ENCODE assay signal across 31 cellular contexts in the genomic region with DNA sequence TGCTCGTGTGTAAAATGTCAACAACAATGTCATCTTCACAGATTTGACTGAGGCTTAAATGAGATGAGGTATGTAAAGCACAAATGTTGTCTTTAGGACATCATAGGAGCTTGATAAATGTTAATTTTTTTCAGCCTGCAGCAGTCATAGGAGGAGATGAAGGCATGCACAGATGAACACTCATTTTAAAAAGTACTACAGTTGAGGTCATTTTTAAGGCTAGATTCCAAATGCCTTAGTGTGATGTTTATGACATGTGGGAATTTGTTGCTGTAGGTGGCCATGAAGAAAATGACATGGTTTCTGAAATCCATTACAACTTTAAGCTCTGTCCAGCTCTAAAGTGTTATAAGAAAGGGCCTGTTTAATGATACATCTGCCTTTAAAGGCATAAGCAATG.
A peak's percentile ranks its signal among the peaks of the same experiment; 100 is the strongest.
DNase-seq lines count a peak whose midpoint lies in the region; ATAC-seq, FAIRE-seq and TF ChIP-seq lines count a peak whose summit lies in the region.
"Had no signal": no experiment of that assay in that cellular context is flagged by ENCODE, and none has a peak within 500 bp of the region (broad histone marks: within the 10 kb centered on the region; RNA-seq: fewer than 3 reads in every experiment).

No MANE protein-coding gene starts in this region.

- H3K9me3 Mint-ChIP-seq in HFFc6, result peaks cover 13% of the 10 kb centered on the region
- H3K9me3 Mint-ChIP-seq in activated T-cell treated with anti-CD3 and anti-CD28 coated beads, Interleukin-2, amount 50 U/mL, for 24 hours, result peaks cover 4% of the 10 kb centered on the region

- H3K4me3 Mint-ChIP-seq in HFFc6, result no peak overlapping the region; the same call in 1 of the 2 replicates
- H3K4me3 Mint-ChIP-seq in activated T-cell treated with anti-CD3 and anti-CD28 coated beads, Interleukin-2, amount 50 U/mL, for 24 hours, result no peak overlapping the region
- H3K4me3 Mint-ChIP-seq: CD4-positive, alpha-beta memory T cell; GM23338; H9 had no signal

- TF ChIP-seq CTCF in AG04450 (IDR thresholded peaks at IDR 0.05; ENCODE audit: low read depth, low read length), result no peak
- TF ChIP-seq CTCF in HFFc6 (IDR thresholded peaks at IDR 0.05), result no peak
- TF ChIP-seq CTCF in VCaP (conservative IDR thresholded peaks at IDR 0.05), result no peak
- no peak for TF ChIP-seq CTCF in fibroblast of mammary gland (conservative IDR thresholded peaks at IDR 0.05; ENCODE audit: control insufficient read depth, insufficient read depth, low read depth, low read length)

- H3K36me3 Mint-ChIP-seq in HFFc6 (ENCODE audit: low read depth), result peaks cover 5% of the 10 kb centered on the region
- no peaks in the 10 kb centered on the region for H3K36me3 Mint-ChIP-seq in activated T-cell treated with anti-CD3 and anti-CD28 coated beads, Interleukin-2, amount 50 U/mL, for 24 hours (ENCODE audit: low read depth)
- H3K36me3 Mint-ChIP-seq: CD4-positive, alpha-beta memory T cell had no signal

- H3K27me3 Mint-ChIP-seq in HFFc6 (ENCODE audit: insufficient read depth), result no peaks in the 10 kb centered on the region
- no peaks in the 10 kb centered on the region for H3K27me3 Mint-ChIP-seq in activated T-cell treated with anti-CD3 and anti-CD28 coated beads, Interleukin-2, amount 50 U/mL, for 24 hours

- H3K27ac ChIP-seq in AG04450 (ENCODE audit: low read depth, low read length) (no peak overlapping the region), VCaP (peak overlapping the region; percentile 40; the same call in 1 of the 2 replicates)
- H3K27ac ChIP-seq: BLaER1 treated with 17β-estradiol and CSF1 and Interleukin-3, amounts not matched to agents 10 nM and 100 nM; HL-60 had no signal

- H3K27me3 ChIP-seq in AG04450 (ENCODE audit: control insufficient read depth, insufficient read depth, low read length), result no peaks in the 10 kb centered on the region
- H3K27me3 ChIP-seq: BLaER1 treated with 17β-estradiol and CSF1 and Interleukin-3, amounts not matched to agents 10 nM and 100 nM had no signal

- no peaks in the 10 kb centered on the region for H3K9me3 ChIP-seq in AG04450 (ENCODE audit: control insufficient read depth, insufficient read depth, low read length)
- H3K9me3 ChIP-seq: SK-N-SH had no signal

- ATAC-seq in HG02840 (IDR thresholded peaks at IDR 0.05; ENCODE audit: low FRiP score, unreplicated experiment), result no peak
- no peak for ATAC-seq in GM21737 (IDR thresholded peaks at IDR 0.05; ENCODE audit: unreplicated experiment)
- ATAC-seq: GM23338 had no signal

- H3K4me3 ChIP-seq in AG04450 (ENCODE audit: low read depth, low read length), result no peak overlapping the region
- H3K4me3 ChIP-seq in fibroblast of mammary gland (ENCODE audit: control insufficient read depth, low read depth, low read length), result no peak overlapping the region
- H3K4me3 ChIP-seq: BLaER1 treated with 17β-estradiol and CSF1 and Interleukin-3, amounts not matched to agents 10 nM and 100 nM; GM23338 had no signal

- FAIRE-seq in RCC 7860 (lab: Jason Lieb, UNC), result no peak
- FAIRE-seq: GM12892, GM19239 had no signal

- H3K4me1 Mint-ChIP-seq in HFFc6 (ENCODE audit: low read depth), result peaks cover 39% of the 10 kb centered on the region
- H3K4me1 Mint-ChIP-seq in activated T-cell treated with anti-CD3 and anti-CD28 coated beads, Interleukin-2, amount 50 U/mL, for 24 hours (ENCODE audit: low read depth), result no peaks in the 10 kb centered on the region
- H3K4me1 Mint-ChIP-seq: CD4-positive, alpha-beta memory T cell had no signal

- peak; percentile 18 for DNase-seq in AG04450 (ENCODE audit: low read depth, low spot score)
- DNase-seq in HFFc6, result no peak
- peak; percentile 27 for DNase-seq in fibroblast of mammary gland (ENCODE audit: low read depth)
- DNase-seq in RCC 7860 (ENCODE audit: low spot score), result no peak
- no peak for DNase-seq in activated T-cell treated with anti-CD3 and anti-CD28 coated beads, Interleukin-2, amount 50 U/mL, for 24 hours
- DNase-seq: 8988T; AML-193; CD4-positive, alpha-beta memory T cell; DMS 273 treated with DMSO at 0.1 percent for 48 hours; DMS79; H9; Kasumi-1; NCI-H1092 treated with DMSO at 0.1 percent for 48 hours; NCI-H1436; NCI-H187; NCI-H2081 treated with DMSO at 0.1 percent for 48 hours; NCI-H2171; NCI-H226; NCI-H510A; NCI-H69; SIG-M5; SK-N-SH; SW 1271 had no signal

- CTCF ChIA-PET in AG04450 (lab: Charles Lee), result interaction anchor here (0.7 kb wide), 1 partner anchor 181 kb away, joined by 6 read pairs; no protein-coding TSS in a partner anchor

- POLR2A ChIA-PET in AG04450 (lab: Yijun Ruan, JAX), result no interaction called here

- H3K27ac Mint-ChIP-seq in HFFc6, result peak overlapping the region; percentile 73; the same call in 1 of the 2 replicates
- H3K27ac Mint-ChIP-seq in activated T-cell treated with anti-CD3 and anti-CD28 coated beads, Interleukin-2, amount 50 U/mL, for 24 hours, result no peak overlapping the region
- H3K27ac Mint-ChIP-seq: CD4-positive, alpha-beta memory T cell; GM23338; H9 had no signal

Comparison
In these comparisons a context has a peak if more than half of its experiments do, and no peak if none do; other contexts are left out.
1. DNase-seq: peak in AG04450 (single experiment) and fibroblast of mammary gland (single experiment); none in HFFc6 (single experiment), RCC 7860 (single experiment) and activated T-cell treated with anti-CD3 and anti-CD28 coated beads, Interleukin-2, amount 50 U/mL, for 24 hours (single experiment).